Comparison of ENCODE assay signal across 1 cellular context in genomic region chr22:29603358-29604191, GRCh38.
TF ChIP-seq lines count a peak whose summit lies in the region.

NF2 (plus strand) TSS chr22:29603633; CDS start chr22:29603999, 366 bp downstream.

TF ChIP-seq in HepG2, 621 proteins besides CTCF, POLR2A, EP300 and RAD21 (continued from another document and continues in another):
- TF ChIP-seq, protein P1, sequence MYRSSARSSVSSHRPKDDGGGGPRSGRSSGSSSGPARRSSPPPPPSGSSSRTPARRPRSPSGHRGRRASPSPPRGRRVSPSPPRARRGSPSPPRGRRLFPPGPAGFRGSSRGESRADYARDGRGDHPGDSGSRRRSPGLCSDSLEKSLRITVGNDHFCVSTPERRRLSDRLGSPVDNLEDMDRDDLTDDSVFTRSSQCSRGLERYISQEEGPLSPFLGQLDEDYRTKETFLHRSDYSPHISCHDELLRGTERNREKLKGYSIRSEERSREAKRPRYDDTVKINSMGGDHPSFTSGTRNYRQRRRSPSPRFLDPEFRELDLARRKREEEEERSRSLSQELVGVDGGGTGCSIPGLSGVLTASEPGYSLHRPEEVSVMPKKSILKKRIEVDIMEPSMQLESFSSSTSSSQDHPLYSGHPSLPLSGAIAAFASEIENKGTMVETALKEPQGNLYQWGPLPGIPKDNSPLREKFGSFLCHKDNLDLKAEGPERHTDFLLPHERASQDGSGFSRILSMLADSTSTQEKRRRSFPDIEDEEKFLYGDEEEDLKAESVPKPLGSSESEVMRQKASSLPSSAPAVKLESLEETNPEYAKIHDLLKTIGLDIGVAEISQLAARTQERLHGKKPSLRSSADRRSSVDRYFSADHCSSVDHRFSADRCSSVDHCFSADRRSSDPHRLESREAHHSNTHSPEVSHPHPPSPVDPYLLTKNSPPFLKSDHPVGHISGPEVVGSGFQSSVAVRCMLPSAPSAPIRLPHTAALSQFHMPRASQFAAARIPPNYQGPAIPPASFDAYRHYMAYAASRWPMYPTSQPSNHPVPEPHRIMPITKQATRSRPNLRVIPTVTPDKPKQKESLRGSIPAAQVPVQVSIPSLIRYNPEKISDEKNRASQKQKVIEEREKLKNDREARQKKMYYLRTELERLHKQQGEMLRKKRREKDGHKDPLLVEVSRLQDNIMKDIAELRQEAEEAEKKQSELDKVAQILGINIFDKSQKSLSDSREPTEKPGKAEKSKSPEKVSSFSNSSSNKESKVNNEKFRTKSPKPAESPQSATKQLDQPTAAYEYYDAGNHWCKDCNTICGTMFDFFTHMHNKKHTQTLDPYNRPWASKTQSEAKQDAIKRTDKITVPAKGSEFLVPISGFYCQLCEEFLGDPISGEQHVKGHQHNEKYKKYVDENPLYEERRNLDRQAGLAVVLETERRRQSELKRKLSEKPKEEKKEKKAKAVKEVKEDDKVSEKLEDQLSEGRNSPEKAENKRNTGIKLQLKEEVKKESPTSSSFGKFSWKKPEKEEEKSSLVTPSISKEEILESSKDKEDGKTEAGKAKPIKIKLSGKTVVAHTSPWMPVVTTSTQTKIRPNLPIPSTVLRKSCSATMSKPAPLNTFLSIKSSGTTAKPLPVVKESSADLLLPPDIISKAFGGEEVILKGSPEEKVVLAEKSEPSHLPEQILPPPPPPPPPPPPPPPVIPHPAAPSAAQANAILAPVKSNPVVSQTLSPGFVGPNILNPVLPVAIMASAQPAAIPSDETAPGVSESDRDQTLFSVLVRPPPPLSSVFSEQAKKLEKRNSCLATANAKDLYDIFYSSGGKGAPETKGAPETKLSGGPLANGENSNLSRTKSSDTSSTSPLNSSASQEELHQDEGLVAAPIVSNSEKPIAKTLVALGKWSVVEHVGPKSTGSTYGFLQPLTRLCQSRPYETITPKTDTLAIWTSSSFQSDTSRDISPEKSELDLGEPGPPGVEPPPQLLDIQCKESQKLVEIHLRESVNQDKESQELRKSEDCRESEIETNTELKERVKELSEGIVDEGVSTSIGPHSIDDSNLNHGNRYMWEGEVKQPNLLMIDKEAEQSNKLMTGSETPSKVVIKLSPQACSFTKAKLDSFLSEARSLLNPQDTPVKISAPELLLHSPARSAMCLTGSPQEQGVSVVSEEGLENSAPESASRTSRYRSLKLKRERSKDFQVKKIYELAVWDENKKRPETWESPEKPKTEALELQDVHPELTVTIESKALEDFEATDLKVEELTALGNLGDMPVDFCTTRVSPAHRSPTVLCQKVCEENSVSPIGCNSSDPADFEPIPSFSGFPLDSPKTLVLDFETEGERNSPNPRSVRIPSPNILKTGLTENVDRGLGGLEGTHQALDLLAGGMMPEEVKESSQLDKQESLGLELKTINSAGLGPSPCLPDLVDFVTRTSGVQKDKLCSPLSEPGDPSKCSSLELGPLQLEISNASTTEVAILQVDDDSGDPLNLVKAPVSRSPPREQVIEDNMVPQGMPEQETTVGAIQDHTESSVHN (CRISPR knock-in tag; IDR thresholded peaks at IDR 0.05): peak; percentile 59; the same call in 1 of the 2 replicates
- TF ChIP-seq KMT2B (CRISPR knock-in tag; IDR thresholded peaks at IDR 0.05): no peak; the same call in 1 of the 2 replicates
- TF ChIP-seq IRF2 (CRISPR knock-in tag; IDR thresholded peaks at IDR 0.05): peak; percentile 62; the same call in 1 of the 2 replicates
- TF ChIP-seq ZFP36 (IDR thresholded peaks at IDR 0.05; ENCODE audit: borderline replicate concordance, low read depth, low read length, partially characterized antibody): no peak
- TF ChIP-seq ZBTB2 (CRISPR knock-in tag; IDR thresholded peaks at IDR 0.05; ENCODE audit: low read depth): 0 out of 2 replicates have a peak, but pooled peaks have one; percentile 30
- TF ChIP-seq ZBTB14 (CRISPR knock-in tag; IDR thresholded peaks at IDR 0.05): peak; percentile 100
- no peak for TF ChIP-seq PITX1 (CRISPR knock-in tag; IDR thresholded peaks at IDR 0.05)
- TF ChIP-seq ERF (CRISPR knock-in tag; IDR thresholded peaks at IDR 0.05): peak; percentile 64; the same call in 1 of the 2 replicates
- peak; percentile 88 for TF ChIP-seq ZFX (CRISPR knock-in tag; IDR thresholded peaks at IDR 0.05; ENCODE audit: low read depth)
- no peak for TF ChIP-seq HMGXB3 (CRISPR knock-in tag; IDR thresholded peaks at IDR 0.05; ENCODE audit: borderline replicate concordance)
- TF ChIP-seq, protein P2, sequence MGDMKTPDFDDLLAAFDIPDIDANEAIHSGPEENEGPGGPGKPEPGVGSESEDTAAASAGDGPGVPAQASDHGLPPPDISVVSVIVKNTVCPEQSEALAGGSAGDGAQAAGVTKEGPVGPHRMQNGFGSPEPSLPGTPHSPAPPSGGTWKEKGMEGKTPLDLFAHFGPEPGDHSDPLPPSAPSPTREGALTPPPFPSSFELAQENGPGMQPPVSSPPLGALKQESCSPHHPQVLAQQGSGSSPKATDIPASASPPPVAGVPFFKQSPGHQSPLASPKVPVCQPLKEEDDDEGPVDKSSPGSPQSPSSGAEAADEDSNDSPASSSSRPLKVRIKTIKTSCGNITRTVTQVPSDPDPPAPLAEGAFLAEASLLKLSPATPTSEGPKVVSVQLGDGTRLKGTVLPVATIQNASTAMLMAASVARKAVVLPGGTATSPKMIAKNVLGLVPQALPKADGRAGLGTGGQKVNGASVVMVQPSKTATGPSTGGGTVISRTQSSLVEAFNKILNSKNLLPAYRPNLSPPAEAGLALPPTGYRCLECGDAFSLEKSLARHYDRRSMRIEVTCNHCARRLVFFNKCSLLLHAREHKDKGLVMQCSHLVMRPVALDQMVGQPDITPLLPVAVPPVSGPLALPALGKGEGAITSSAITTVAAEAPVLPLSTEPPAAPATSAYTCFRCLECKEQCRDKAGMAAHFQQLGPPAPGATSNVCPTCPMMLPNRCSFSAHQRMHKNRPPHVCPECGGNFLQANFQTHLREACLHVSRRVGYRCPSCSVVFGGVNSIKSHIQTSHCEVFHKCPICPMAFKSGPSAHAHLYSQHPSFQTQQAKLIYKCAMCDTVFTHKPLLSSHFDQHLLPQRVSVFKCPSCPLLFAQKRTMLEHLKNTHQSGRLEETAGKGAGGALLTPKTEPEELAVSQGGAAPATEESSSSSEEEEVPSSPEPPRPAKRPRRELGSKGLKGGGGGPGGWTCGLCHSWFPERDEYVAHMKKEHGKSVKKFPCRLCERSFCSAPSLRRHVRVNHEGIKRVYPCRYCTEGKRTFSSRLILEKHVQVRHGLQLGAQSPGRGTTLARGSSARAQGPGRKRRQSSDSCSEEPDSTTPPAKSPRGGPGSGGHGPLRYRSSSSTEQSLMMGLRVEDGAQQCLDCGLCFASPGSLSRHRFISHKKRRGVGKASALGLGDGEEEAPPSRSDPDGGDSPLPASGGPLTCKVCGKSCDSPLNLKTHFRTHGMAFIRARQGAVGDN (CRISPR knock-in tag; IDR thresholded peaks at IDR 0.05): peak; percentile 86
- 0 out of 2 replicates have a peak, but pooled peaks have one; percentile 20 for TF ChIP-seq FOXM1 (CRISPR knock-in tag; IDR thresholded peaks at IDR 0.05)
- TF ChIP-seq, protein P3, sequence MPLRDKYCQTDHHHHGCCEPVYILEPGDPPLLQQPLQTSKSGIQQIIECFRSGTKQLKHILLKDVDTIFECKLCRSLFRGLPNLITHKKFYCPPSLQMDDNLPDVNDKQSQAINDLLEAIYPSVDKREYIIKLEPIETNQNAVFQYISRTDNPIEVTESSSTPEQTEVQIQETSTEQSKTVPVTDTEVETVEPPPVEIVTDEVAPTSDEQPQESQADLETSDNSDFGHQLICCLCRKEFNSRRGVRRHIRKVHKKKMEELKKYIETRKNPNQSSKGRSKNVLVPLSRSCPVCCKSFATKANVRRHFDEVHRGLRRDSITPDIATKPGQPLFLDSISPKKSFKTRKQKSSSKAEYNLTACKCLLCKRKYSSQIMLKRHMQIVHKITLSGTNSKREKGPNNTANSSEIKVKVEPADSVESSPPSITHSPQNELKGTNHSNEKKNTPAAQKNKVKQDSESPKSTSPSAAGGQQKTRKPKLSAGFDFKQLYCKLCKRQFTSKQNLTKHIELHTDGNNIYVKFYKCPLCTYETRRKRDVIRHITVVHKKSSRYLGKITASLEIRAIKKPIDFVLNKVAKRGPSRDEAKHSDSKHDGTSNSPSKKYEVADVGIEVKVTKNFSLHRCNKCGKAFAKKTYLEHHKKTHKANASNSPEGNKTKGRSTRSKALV (CRISPR knock-in tag; IDR thresholded peaks at IDR 0.05): peak; percentile 58; the same call in 1 of the 2 replicates
- no peak for TF ChIP-seq STAG1 (CRISPR knock-in tag; IDR thresholded peaks at IDR 0.05)
- TF ChIP-seq, protein P4, sequence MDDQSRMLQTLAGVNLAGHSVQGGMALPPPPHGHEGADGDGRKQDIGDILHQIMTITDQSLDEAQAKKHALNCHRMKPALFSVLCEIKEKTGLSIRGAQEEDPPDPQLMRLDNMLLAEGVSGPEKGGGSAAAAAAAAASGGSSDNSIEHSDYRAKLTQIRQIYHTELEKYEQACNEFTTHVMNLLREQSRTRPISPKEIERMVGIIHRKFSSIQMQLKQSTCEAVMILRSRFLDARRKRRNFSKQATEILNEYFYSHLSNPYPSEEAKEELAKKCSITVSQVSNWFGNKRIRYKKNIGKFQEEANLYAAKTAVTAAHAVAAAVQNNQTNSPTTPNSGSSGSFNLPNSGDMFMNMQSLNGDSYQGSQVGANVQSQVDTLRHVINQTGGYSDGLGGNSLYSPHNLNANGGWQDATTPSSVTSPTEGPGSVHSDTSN (CRISPR knock-in tag; IDR thresholded peaks at IDR 0.05; ENCODE audit: borderline replicate concordance): peak; percentile 53; the same call in 1 of the 2 replicates
- no peak; the same call in 1 of the 2 replicates for TF ChIP-seq ZFAT (CRISPR knock-in tag; conservative IDR thresholded peaks at IDR 0.05)
- no peak for TF ChIP-seq ZNF34 (CRISPR knock-in tag; IDR thresholded peaks at IDR 0.05; ENCODE audit: borderline replicate concordance)
- TF ChIP-seq MTA1 (CRISPR knock-in tag; IDR thresholded peaks at IDR 0.05; ENCODE audit: borderline replicate concordance): 0 out of 2 replicates have a peak, but pooled peaks have one; percentile 72
- TF ChIP-seq ZNF766 (CRISPR knock-in tag; IDR thresholded peaks at IDR 0.05; ENCODE audit: borderline replicate concordance): peak; percentile 19; the same call in 1 of the 2 replicates
- no peak for TF ChIP-seq ZNF557 (CRISPR knock-in tag; IDR thresholded peaks at IDR 0.05)
- peak; percentile 51 for TF ChIP-seq GABPA (IDR thresholded peaks at IDR 0.05; ENCODE audit: low read depth, low read length)
- peak; percentile 79 for TF ChIP-seq GABPA (CRISPR knock-in tag; IDR thresholded peaks at IDR 0.05; ENCODE audit: low read depth)
- TF ChIP-seq, protein P5, sequence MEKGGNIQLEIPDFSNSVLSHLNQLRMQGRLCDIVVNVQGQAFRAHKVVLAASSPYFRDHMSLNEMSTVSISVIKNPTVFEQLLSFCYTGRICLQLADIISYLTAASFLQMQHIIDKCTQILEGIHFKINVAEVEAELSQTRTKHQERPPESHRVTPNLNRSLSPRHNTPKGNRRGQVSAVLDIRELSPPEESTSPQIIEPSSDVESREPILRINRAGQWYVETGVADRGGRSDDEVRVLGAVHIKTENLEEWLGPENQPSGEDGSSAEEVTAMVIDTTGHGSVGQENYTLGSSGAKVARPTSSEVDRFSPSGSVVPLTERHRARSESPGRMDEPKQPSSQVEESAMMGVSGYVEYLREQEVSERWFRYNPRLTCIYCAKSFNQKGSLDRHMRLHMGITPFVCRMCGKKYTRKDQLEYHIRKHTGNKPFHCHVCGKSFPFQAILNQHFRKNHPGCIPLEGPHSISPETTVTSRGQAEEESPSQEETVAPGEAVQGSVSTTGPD (CRISPR knock-in tag; IDR thresholded peaks at IDR 0.05): no peak
- TF ChIP-seq ZSCAN30 (CRISPR knock-in tag; IDR thresholded peaks at IDR 0.05): no peak
